ENCODE assay signal across 21 cellular contexts in genomic region chr9:129184743-129185142, GRCh38. TPM values are rescaled to one million over a fixed set of nuclear protein-coding genes. Genes with fewer than 3 reads are reported as not detected.
DNase-seq lines count a peak whose midpoint lies in the region; ATAC-seq and TF ChIP-seq lines count a peak whose summit lies in the region.
"Had no signal": no experiment of that assay in that cellular context is flagged by ENCODE, and none has a peak within 500 bp of the region (broad histone marks: within the 10 kb centered on the region; RNA-seq: fewer than 3 reads in every experiment).

No MANE protein-coding gene starts in this region.

- H3K27ac ChIP-seq in right cardiac atrium (ENCODE audit: low read length) (no peak overlapping the region), vagina (peak overlapping the region; percentile 45)
- H3K27ac ChIP-seq: 22Rv1, C4-2B had no signal

- peak overlapping the region in 1 of 5 experiments; percentile 42 for H3K4me3 Mint-ChIP-seq in brain
- H3K4me3 Mint-ChIP-seq in mesothelial cell of epicardium: no peak overlapping the region

- H3K27me3 Mint-ChIP-seq in brain: peaks cover 7% of the 10 kb centered on the region
- no peaks in the 10 kb centered on the region for H3K27me3 Mint-ChIP-seq in mesothelial cell of epicardium (ENCODE audit: low read depth)

- TF ChIP-seq CTCF in brain (conservative IDR thresholded peaks at IDR 0.05) (no peak), mesothelial cell of epicardium (IDR thresholded peaks at IDR 0.05; ENCODE audit: unreplicated experiment) (no peak), vagina (IDR thresholded peaks at IDR 0.05) (no peak)

- peak in 2 of 3 donors; percentile 45 to 48 for DNase-seq in right cardiac atrium
- no peak for DNase-seq in cardiac septum (ENCODE audit: low spot score)
- DNase-seq in mesothelial cell of epicardium (ENCODE audit: low spot score in 2 of 2, unreplicated experiment in 2 of 2): no peak
- DNase-seq in vagina (ENCODE audit: extremely low spot score in 2 of 2): no peak
- no peak for DNase-seq in Kasumi-1 (lab: John Stamatoyannopoulos, UW)
- DNase-seq in amniotic stem cell (lab: John Stamatoyannopoulos, UW): no peak
- no peak for DNase-seq in KG1 (lab: John Stamatoyannopoulos, UW)
- DNase-seq: DMS53, GDM1, MG63, NCI-H1417, NCI-H1694 treated with DMSO at 0.1 percent for 48 hours, NCI-H2081 treated with DMSO at 0.1 percent for 48 hours, NCI-H446 treated with DMSO at 0.1 percent for 48 hours, NCI-H526 treated with DMSO at 0.1 percent for 48 hours, SIG-M5 had no signal

- intact Hi-C loops in right cardiac atrium (cut with DNase I) (loop anchor here in 1 of 4 donors (5.0 kb wide), 1 partner anchor 138 kb away; no protein-coding TSS in a partner anchor), cardiac septum (cut with DNase I) (no loop called here), vagina (cut with DNase I) (no loop called here)

- H3K36me3 ChIP-seq in vagina: no peaks in the 10 kb centered on the region
- H3K36me3 ChIP-seq: MG63 had no signal

- peak overlapping the region; percentile 62 to 93 (median 83) for H3K27ac Mint-ChIP-seq in brain
- peak overlapping the region; percentile 90 for H3K27ac Mint-ChIP-seq in mesothelial cell of epicardium
- H3K27ac Mint-ChIP-seq: IgD-negative memory B cell had no signal

- 59% methylated on average over 7 of the region's 7 CpGs for WGBS in right cardiac atrium

- H3K4me3 ChIP-seq in right cardiac atrium (ENCODE audit: low read length): no peak overlapping the region
- H3K4me3 ChIP-seq in vagina: no peak overlapping the region
- H3K4me3 ChIP-seq: MG63 had no signal

- H3K9me3 ChIP-seq in right cardiac atrium (ENCODE audit: control insufficient read depth, low read length): no peaks in the 10 kb centered on the region
- no peaks in the 10 kb centered on the region for H3K9me3 ChIP-seq in vagina
- H3K9me3 ChIP-seq: MG63 had no signal

- H3K27me3 ChIP-seq in right cardiac atrium (ENCODE audit: control insufficient read depth, insufficient read depth) (no peaks in the 10 kb centered on the region), vagina (no peaks in the 10 kb centered on the region)
- H3K27me3 ChIP-seq: MG63 had no signal

- peaks cover 0 to 7% (median 0%) of the 10 kb centered on the region in 5 experiments for H3K9me3 Mint-ChIP-seq in brain
- H3K9me3 Mint-ChIP-seq in mesothelial cell of epicardium: peaks cover 3% of the 10 kb centered on the region

- H3K4me1 Mint-ChIP-seq in brain: peaks cover 43% of the 10 kb centered on the region
- H3K4me1 Mint-ChIP-seq in mesothelial cell of epicardium: peaks cover 24% of the 10 kb centered on the region
- H3K4me1 Mint-ChIP-seq: IgD-negative memory B cell had no signal

- no peak for TF ChIP-seq POLR2A in vagina (IDR thresholded peaks at IDR 0.05)

- no peak for ATAC-seq in right cardiac atrium
- ATAC-seq: HCT116 had no signal

- H3K36me3 Mint-ChIP-seq in brain: no peaks in the 10 kb centered on the region
- H3K36me3 Mint-ChIP-seq in mesothelial cell of epicardium: no peaks in the 10 kb centered on the region
- H3K36me3 Mint-ChIP-seq: IgD-negative memory B cell had no signal

- H3K4me1 ChIP-seq in right cardiac atrium (ENCODE audit: control insufficient read depth, insufficient read depth, low read length) (no peaks in the 10 kb centered on the region), vagina (peaks cover 10% of the 10 kb centered on the region)

RNA-seq across cellular contexts. Expression of gene IER5L, which starts 6.7 kb away (rescaled TPM):
- total RNA-seq in right cardiac atrium (1 to 10 TPM; 6.7 to 9.4 (median 8.7) TPM), cardiac septum (12.6 TPM), mesothelial cell of epicardium (31.3 to 34.7 TPM (median 31.9 TPM) in 3 replicates), vagina (34.4 TPM)
- polyA plus RNA-seq in right cardiac atrium (10.4 TPM), brain (ENCODE audit: insufficient read depth, low read depth, low replicate concordance) (9.6 TPM)
- polyA plus RNA-seq: IgD-negative memory B cell had no signal

Comparison
In these comparisons a context has a peak if more than half of its experiments do, and no peak if none do; other contexts are left out.
1. DNase-seq: peak in right cardiac atrium (2 of 3); none in cardiac septum (single experiment), mesothelial cell of epicardium (0 of 2), vagina (0 of 2), Kasumi-1 (0 of 2), amniotic stem cell (single experiment) and KG1 (single experiment).